1 cellular context compared by ENCODE assay signal in the genomic region with DNA sequence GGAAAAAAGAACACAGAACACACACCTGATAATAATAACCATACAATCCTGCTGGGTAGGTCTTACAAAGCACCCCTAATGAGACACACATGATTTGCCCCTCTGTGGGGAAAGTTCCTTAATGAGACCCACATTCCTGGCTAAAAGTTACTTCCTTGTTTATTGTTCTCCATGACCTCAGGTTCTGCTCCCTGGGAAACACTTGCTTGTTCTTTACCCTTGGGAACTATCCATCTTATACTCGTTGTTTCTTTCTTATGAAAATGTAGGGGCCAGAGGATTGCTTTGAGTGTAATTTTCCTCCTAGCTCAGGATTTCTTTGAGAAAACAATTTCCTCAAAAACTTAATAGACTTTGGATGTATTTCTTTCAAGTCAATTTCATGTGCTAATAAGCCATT.
TF ChIP-seq lines count a peak whose summit lies in the region.

No MANE protein-coding gene starts in this region.

TF ChIP-seq in GM23338, 12 proteins besides CTCF, POLR2A, EP300 and RAD21 (continued from another document):
- TF ChIP-seq, protein P1, sequence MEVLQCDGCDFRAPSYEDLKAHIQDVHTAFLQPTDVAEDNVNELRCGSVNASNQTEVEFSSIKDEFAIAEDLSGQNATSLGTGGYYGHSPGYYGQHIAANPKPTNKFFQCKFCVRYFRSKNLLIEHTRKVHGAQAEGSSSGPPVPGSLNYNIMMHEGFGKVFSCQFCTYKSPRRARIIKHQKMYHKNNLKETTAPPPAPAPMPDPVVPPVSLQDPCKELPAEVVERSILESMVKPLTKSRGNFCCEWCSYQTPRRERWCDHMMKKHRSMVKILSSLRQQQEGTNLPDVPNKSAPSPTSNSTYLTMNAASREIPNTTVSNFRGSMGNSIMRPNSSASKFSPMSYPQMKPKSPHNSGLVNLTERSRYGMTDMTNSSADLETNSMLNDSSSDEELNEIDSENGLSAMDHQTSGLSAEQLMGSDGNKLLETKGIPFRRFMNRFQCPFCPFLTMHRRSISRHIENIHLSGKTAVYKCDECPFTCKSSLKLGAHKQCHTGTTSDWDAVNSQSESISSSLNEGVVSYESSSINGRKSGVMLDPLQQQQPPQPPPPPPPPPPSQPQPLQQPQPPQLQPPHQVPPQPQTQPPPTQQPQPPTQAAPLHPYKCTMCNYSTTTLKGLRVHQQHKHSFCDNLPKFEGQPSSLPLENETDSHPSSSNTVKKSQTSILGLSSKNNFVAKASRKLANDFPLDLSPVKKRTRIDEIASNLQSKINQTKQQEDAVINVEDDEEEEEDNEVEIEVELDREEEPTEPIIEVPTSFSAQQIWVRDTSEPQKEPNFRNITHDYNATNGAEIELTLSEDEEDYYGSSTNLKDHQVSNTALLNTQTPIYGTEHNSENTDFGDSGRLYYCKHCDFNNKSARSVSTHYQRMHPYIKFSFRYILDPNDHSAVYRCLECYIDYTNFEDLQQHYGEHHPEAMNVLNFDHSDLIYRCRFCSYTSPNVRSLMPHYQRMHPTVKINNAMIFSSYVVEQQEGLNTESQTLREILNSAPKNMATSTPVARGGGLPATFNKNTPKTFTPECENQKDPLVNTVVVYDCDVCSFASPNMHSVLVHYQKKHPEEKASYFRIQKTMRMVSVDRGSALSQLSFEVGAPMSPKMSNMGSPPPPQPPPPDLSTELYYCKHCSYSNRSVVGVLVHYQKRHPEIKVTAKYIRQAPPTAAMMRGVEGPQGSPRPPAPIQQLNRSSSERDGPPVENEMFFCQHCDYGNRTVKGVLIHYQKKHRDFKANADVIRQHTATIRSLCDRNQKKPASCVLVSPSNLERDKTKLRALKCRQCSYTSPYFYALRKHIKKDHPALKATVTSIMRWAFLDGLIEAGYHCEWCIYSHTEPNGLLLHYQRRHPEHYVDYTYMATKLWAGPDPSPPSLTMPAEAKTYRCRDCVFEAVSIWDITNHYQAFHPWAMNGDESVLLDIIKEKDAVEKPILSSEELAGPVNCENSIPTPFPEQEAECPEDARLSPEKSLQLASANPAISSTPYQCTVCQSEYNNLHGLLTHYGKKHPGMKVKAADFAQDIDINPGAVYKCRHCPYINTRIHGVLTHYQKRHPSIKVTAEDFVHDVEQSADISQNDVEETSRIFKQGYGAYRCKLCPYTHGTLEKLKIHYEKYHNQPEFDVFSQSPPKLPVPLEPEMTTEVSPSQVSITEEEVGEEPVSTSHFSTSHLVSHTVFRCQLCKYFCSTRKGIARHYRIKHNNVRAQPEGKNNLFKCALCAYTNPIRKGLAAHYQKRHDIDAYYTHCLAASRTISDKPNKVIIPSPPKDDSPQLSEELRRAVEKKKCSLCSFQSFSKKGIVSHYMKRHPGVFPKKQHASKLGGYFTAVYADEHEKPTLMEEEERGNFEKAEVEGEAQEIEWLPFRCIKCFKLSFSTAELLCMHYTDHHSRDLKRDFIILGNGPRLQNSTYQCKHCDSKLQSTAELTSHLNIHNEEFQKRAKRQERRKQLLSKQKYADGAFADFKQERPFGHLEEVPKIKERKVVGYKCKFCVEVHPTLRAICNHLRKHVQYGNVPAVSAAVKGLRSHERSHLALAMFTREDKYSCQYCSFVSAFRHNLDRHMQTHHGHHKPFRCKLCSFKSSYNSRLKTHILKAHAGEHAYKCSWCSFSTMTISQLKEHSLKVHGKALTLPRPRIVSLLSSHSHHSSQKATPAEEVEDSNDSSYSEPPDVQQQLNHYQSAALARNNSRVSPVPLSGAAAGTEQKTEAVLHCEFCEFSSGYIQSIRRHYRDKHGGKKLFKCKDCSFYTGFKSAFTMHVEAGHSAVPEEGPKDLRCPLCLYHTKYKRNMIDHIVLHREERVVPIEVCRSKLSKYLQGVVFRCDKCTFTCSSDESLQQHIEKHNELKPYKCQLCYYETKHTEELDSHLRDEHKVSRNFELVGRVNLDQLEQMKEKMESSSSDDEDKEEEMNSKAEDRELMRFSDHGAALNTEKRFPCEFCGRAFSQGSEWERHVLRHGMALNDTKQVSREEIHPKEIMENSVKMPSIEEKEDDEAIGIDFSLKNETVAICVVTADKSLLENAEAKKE (CRISPR knock-in tag; IDR thresholded peaks at IDR 0.05), result peak; percentile 82
- TF ChIP-seq EZH2phosphoT487 (IDR thresholded peaks at IDR 0.05; ENCODE audit: unreplicated experiment), result no peak
- TF ChIP-seq EZH2 (IDR thresholded peaks at IDR 0.05; ENCODE audit: low read depth, unreplicated experiment), result no peak
